Comparison of ENCODE assay signal across 11 cellular contexts in genomic region chr2:203019142-203019541, GRCh38. TPM values are rescaled to one million over a fixed set of nuclear protein-coding genes. Genes with fewer than 3 reads are reported as not detected.
A peak's percentile ranks its signal among the peaks of the same experiment; 100 is the strongest.
DNase-seq lines count a peak whose midpoint lies in the region; ATAC-seq and TF ChIP-seq lines count a peak whose summit lies in the region.
"Had no signal": no experiment of that assay in that cellular context is flagged by ENCODE, and none has a peak within 500 bp of the region (broad histone marks: within the 10 kb centered on the region; RNA-seq: fewer than 3 reads in every experiment).

No MANE protein-coding gene starts in this region.

- peak overlapping the region in 1 of 2 donors; percentile 14 for H3K27ac Mint-ChIP-seq in natural killer cell treated with Interleukin-12 subunit alpha and Interleukin-12 subunit beta and Interleukin-15 and Interleukin-18, amount 100 ng/mL, for 72 hours

- H3K27ac ChIP-seq in left ventricle myocardium inferior (replicated peaks) (peak overlapping the region; percentile 96), coronary artery (peak overlapping the region; percentile 73 to 95), vagina (no peak overlapping the region)

- TF ChIP-seq CTCF in left ventricle myocardium inferior (IDR thresholded peaks at IDR 0.05; ENCODE audit: borderline replicate concordance) (peak; percentile 37), coronary artery (IDR thresholded peaks at IDR 0.05) (no peak), vagina (IDR thresholded peaks at IDR 0.05) (no peak)

- ATAC-seq in Right ventricle myocardium superior (ENCODE audit: poor library complexity): no peak
- no peak for ATAC-seq in natural killer cell treated with Interleukin-12 subunit alpha and Interleukin-12 subunit beta and Interleukin-15 and Interleukin-18, amount 100 ng/mL, for 72 hours
- ATAC-seq in HG03521 (IDR thresholded peaks at IDR 0.05; ENCODE audit: unreplicated experiment): no peak

- H3K4me1 ChIP-seq in left ventricle myocardium inferior (peaks cover 84% of the 10 kb centered on the region), vagina (peaks cover 74% of the 10 kb centered on the region)

- no peaks in the 10 kb centered on the region for H3K9me3 Mint-ChIP-seq in natural killer cell treated with Interleukin-12 subunit alpha and Interleukin-12 subunit beta and Interleukin-15 and Interleukin-18, amount 100 ng/mL, for 72 hours
- H3K9me3 Mint-ChIP-seq: central memory CD8-positive, alpha-beta T cell had no signal

- H3K9me3 ChIP-seq in left ventricle myocardium inferior (replicated peaks): no peaks in the 10 kb centered on the region
- H3K9me3 ChIP-seq in vagina: no peaks in the 10 kb centered on the region

- H3K27me3 ChIP-seq in left ventricle myocardium inferior (ENCODE audit: low read depth): no peaks in the 10 kb centered on the region
- no peaks in the 10 kb centered on the region for H3K27me3 ChIP-seq in vagina

- H3K36me3 Mint-ChIP-seq in natural killer cell treated with Interleukin-12 subunit alpha and Interleukin-12 subunit beta and Interleukin-15 and Interleukin-18, amount 100 ng/mL, for 72 hours: no peaks in the 10 kb centered on the region

- no peaks in the 10 kb centered on the region for H3K27me3 Mint-ChIP-seq in natural killer cell treated with Interleukin-12 subunit alpha and Interleukin-12 subunit beta and Interleukin-15 and Interleukin-18, amount 100 ng/mL, for 72 hours
- H3K27me3 Mint-ChIP-seq: central memory CD8-positive, alpha-beta T cell had no signal

- no peaks in the 10 kb centered on the region for H3K36me3 ChIP-seq in left ventricle myocardium inferior
- H3K36me3 ChIP-seq in vagina: no peaks in the 10 kb centered on the region

- peak overlapping the region; percentile 13 for H3K4me3 Mint-ChIP-seq in natural killer cell treated with Interleukin-12 subunit alpha and Interleukin-12 subunit beta and Interleukin-15 and Interleukin-18, amount 100 ng/mL, for 72 hours

- peaks cover 16 to 27% of the 10 kb centered on the region in 2 donors for H3K4me1 Mint-ChIP-seq in natural killer cell treated with Interleukin-12 subunit alpha and Interleukin-12 subunit beta and Interleukin-15 and Interleukin-18, amount 100 ng/mL, for 72 hours (ENCODE audit: low read depth in 2 of 2)

- H3K4me3 ChIP-seq in left ventricle myocardium inferior: peak overlapping the region; percentile 91
- peak overlapping the region; percentile 87 for H3K4me3 ChIP-seq in coronary artery
- H3K4me3 ChIP-seq in vagina: peak overlapping the region; percentile 12 to 22

- intact Hi-C loops in left ventricle myocardium inferior (cut with micrococcal nuclease) (no loop called here), Right ventricle myocardium superior (cut with DNase I) (no loop called here), vagina (cut with DNase I) (no loop called here)

- no peak for DNase-seq in left ventricle myocardium inferior
- DNase-seq in Right ventricle myocardium superior: no peak
- DNase-seq in coronary artery (ENCODE audit: low spot score): no peak
- no peak for DNase-seq in natural killer cell treated with Interleukin-12 subunit alpha and Interleukin-12 subunit beta and Interleukin-15 and Interleukin-18, amount 100 ng/mL, for 72 hours (ENCODE audit: low spot score)
- no peak for DNase-seq in vagina (ENCODE audit: extremely low spot score in 2 of 2)
- no peak for DNase-seq in NCI-H146 (lab: John Stamatoyannopoulos, UW)
- DNase-seq in retina: no peak
- DNase-seq: NCI-H748 treated with DMSO at 0.1 percent for 48 hours, T-helper 9 cell had no signal

- no peak for TF ChIP-seq POLR2A in vagina (IDR thresholded peaks at IDR 0.05)

RNA-seq across cellular contexts. Expression of gene NBEAL1, which starts 4.5 kb away (rescaled TPM):
- 18.0 TPM for total RNA-seq in left ventricle myocardium inferior
- total RNA-seq in Right ventricle myocardium superior: 16.2 TPM
- total RNA-seq in natural killer cell treated with Interleukin-12 subunit alpha and Interleukin-12 subunit beta and Interleukin-15 and Interleukin-18, amount 100 ng/mL, for 72 hours: 10 to 100 TPM; 12.3 to 19.2 TPM
- 26.3 TPM for total RNA-seq in vagina

Comparison
In these comparisons a context has a peak if more than half of its experiments do, and no peak if none do; other contexts are left out.
1. H3K4me3 ChIP-seq: peak in every context shown above with its lines; median percentile 91 in left ventricle myocardium inferior; 87 in coronary artery; 17 in vagina.